4 cellular contexts compared by ENCODE assay signal in the genomic region with DNA sequence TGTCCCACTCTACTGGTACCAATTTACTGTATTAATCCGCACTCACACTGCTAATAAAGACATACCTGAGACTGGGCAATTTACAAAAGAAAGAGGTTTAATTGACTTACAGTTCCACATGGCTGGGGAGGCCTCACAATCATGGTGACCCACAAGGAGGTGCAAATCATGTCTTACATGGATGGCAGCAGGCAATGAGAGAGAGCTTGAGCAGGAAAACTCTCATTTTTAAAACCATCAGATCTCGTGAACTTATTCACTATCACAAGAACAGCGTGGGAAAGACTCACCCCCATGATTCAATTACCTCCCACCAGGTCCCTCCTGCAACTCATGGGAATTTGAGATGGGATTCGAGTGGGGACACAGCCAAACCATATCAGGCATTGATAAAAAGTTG.
A peak's percentile ranks its signal among the peaks of the same experiment; 100 is the strongest.
DNase-seq lines count a peak whose midpoint lies in the region; ATAC-seq, FAIRE-seq and TF ChIP-seq lines count a peak whose summit lies in the region.
"Not testable (repeated sequence)": the region's sequence is repeated elsewhere in the genome, so short reads cannot be mapped to it uniquely, and the experiment has no call there.

No MANE protein-coding gene starts in this region.

- not testable (repeated sequence) for FAIRE-seq in K562 (lab: Jason Lieb, UNC)

- not testable (repeated sequence) for TF ChIP-seq RAD21 in K562 (CRISPR knock-in tag; conservative IDR thresholded peaks at IDR 0.05 in 1 of 2, IDR thresholded peaks at IDR 0.05 in 1 of 2)

- not testable (repeated sequence) for H3K4me3 Mint-ChIP-seq in activated naive CD4-positive, alpha-beta T cell treated with anti-CD3 and anti-CD28 coated beads, Interleukin-2, amount 50 U/mL, for 24 hours; neural crest cell

- H3K4me2 ChIP-seq in K562 (ENCODE audit: insufficient read depth, low read length), result not testable (repeated sequence)

- 2% methylated on average over 4 of the region's 4 CpGs for WGBS in K562 (ENCODE audit: insufficient coverage, low coverage, missing lambda C conversion rate)
- WGBS in esophagus muscularis mucosa, result 98% methylated on average over 4 of the region's 4 CpGs

- POLR2A ChIA-PET in K562 (lab: Yijun Ruan, JAX), result not testable (repeated sequence)

- ATAC-seq in K562, result not testable (repeated sequence)

- H3K36me3 ChIP-seq in K562 (ENCODE audit: control insufficient read depth, insufficient read depth, low read length); esophagus muscularis mucosa: not testable (repeated sequence)

- not testable (repeated sequence) for H3K9me1 ChIP-seq in K562 (ENCODE audit: control insufficient read depth, insufficient read depth, low read length)

- H3K27ac Mint-ChIP-seq in activated naive CD4-positive, alpha-beta T cell treated with anti-CD3 and anti-CD28 coated beads, Interleukin-2, amount 50 U/mL, for 24 hours, result peak overlapping the region; percentile 63
- H3K27ac Mint-ChIP-seq in neural crest cell (ENCODE audit: unreplicated experiment), result peak overlapping the region; percentile 71

- not testable (repeated sequence) for H3K27me3 ChIP-seq in K562 (ENCODE audit: control insufficient read depth in 2 of 2, insufficient read depth in 2 of 2, low read length in 2 of 2); esophagus muscularis mucosa

- not testable (repeated sequence) for TF ChIP-seq CTCF in K562 (IDR thresholded peaks at IDR 0.05 in 2 of 3, conservative IDR thresholded peaks at IDR 0.05 in 1 of 3; ENCODE audit: insufficient read depth in 2 of 3, low read depth in 1 of 3, low read length in 3 of 3); esophagus muscularis mucosa (IDR thresholded peaks at IDR 0.05); neural crest cell (conservative IDR thresholded peaks at IDR 0.05)

- not testable (repeated sequence) for H3K4me1 Mint-ChIP-seq in activated naive CD4-positive, alpha-beta T cell treated with anti-CD3 and anti-CD28 coated beads, Interleukin-2, amount 50 U/mL, for 24 hours
- peaks cover 37% of the 10 kb centered on the region for H3K4me1 Mint-ChIP-seq in neural crest cell

- TF ChIP-seq POLR2A in K562 (conservative IDR thresholded peaks at IDR 0.05); esophagus muscularis mucosa (IDR thresholded peaks at IDR 0.05; ENCODE audit: low read depth): not testable (repeated sequence)

- in situ Hi-C loops in K562 (cut with MboI), result loop anchor here (10.0 kb wide), 1 partner anchor 401 kb away; no protein-coding TSS in a partner anchor

- TF ChIP-seq EP300 in K562 (IDR thresholded peaks at IDR 0.05; ENCODE audit: low read length); esophagus muscularis mucosa (IDR thresholded peaks at IDR 0.05): not testable (repeated sequence)

- H3K27me3 Mint-ChIP-seq in activated naive CD4-positive, alpha-beta T cell treated with anti-CD3 and anti-CD28 coated beads, Interleukin-2, amount 50 U/mL, for 24 hours; neural crest cell (ENCODE audit: low read depth): not testable (repeated sequence)

- not testable (repeated sequence) for H3K9ac ChIP-seq in K562 (ENCODE audit: insufficient read depth in 1 of 2, low read depth in 2 of 2, low read length in 2 of 2)

- not testable (repeated sequence) for H3K79me2 ChIP-seq in K562 (ENCODE audit: control insufficient read depth, insufficient read depth, low read length)

- H2AFZ ChIP-seq in K562 (ENCODE audit: low read depth, low read length), result not testable (repeated sequence)

- not testable (repeated sequence) for H3K4me1 ChIP-seq in K562 (replicated peaks in 1 of 2; ENCODE audit: control insufficient read depth in 2 of 2, insufficient read depth in 2 of 2, low read length in 2 of 2); esophagus muscularis mucosa

- not testable (repeated sequence) for DNase-seq in K562 (ENCODE audit: extremely low read depth in 1 of 4, low spot score in 3 of 4); neural crest cell (ENCODE audit: low read depth, low spot score)
- peak; percentile 14 for DNase-seq in esophagus muscularis mucosa (ENCODE audit: extremely low spot score)

- CTCF ChIA-PET in K562 (lab: Yijun Ruan, JAX; ENCODE audit: low intra/inter-chr PET ratio), result not testable (repeated sequence)

- not testable (repeated sequence) for H3K36me3 Mint-ChIP-seq in activated naive CD4-positive, alpha-beta T cell treated with anti-CD3 and anti-CD28 coated beads, Interleukin-2, amount 50 U/mL, for 24 hours; neural crest cell (ENCODE audit: low read depth)

- not testable (repeated sequence) for H3K9me3 ChIP-seq in K562 (replicated peaks; ENCODE audit: control insufficient read depth, insufficient read depth, low read depth, low read length); esophagus muscularis mucosa

- BruUV-seq in K562 (replicated peaks; lab: Mats Ljungman, UMichigan), result not testable (repeated sequence)

- intact Hi-C loops in K562 (cut with micrococcal nuclease), result loop anchor here (10.0 kb wide), 1 partner anchor 471 kb away; the partner anchor contains the start of genes GALNT4 and POC1B
- intact Hi-C loops in esophagus muscularis mucosa (cut with DNase I), result loop anchor here (5.0 to 10.0 kb wide), 2 partner anchors 298 to 471 kb away; partner anchors contain the start of genes DUSP6, GALNT4 and POC1B

- H4K20me1 ChIP-seq in K562 (replicated peaks; ENCODE audit: control insufficient read depth, insufficient read depth, low read length), result not testable (repeated sequence)

- not testable (repeated sequence) for H3K9me3 Mint-ChIP-seq in activated naive CD4-positive, alpha-beta T cell treated with anti-CD3 and anti-CD28 coated beads, Interleukin-2, amount 50 U/mL, for 24 hours; neural crest cell

- not testable (repeated sequence) for H3K4me3 ChIP-seq in K562, esophagus muscularis mucosa

- not testable (repeated sequence) for H3K27ac ChIP-seq in K562 (ENCODE audit: extremely low read depth, low read depth, low read length); esophagus muscularis mucosa (replicated peaks in 1 of 4)

TF ChIP-seq in K562, 482 proteins besides CTCF, POLR2A, EP300 and RAD21:
- peak; percentile 91 for TF ChIP-seq ZNF431 (CRISPR knock-in tag; IDR thresholded peaks at IDR 0.05)
